Comparison of ENCODE assay signal across 1 cellular context in genomic region chr6:90497411-90497810, GRCh38.
TF ChIP-seq lines count a peak whose summit lies in the region.

No MANE protein-coding gene starts in this region.

TF ChIP-seq in K562, 482 proteins besides CTCF, POLR2A, EP300 and RAD21 (continued from another document):
- TF ChIP-seq ZBTB49 (CRISPR knock-in tag; IDR thresholded peaks at IDR 0.05; ENCODE audit: borderline replicate concordance) (no peak), ARHGAP35 (IDR thresholded peaks at IDR 0.05; ENCODE audit: partially characterized antibody) (no peak), EP400 (IDR thresholded peaks at IDR 0.05) (no peak), ZBTB34 (CRISPR knock-in tag; IDR thresholded peaks at IDR 0.05) (no peak)
